11 cellular contexts compared by ENCODE assay signal in genomic region chr1:6241887-6242740, GRCh38. TPM values are rescaled to one million over a fixed set of nuclear protein-coding genes. Genes with fewer than 3 reads are reported as not detected.
A peak's percentile ranks its signal among the peaks of the same experiment; 100 is the strongest.
DNase-seq lines count a peak whose midpoint lies in the region; ATAC-seq and TF ChIP-seq lines count a peak whose summit lies in the region.
"Had no signal": no experiment of that assay in that cellular context is flagged by ENCODE, and none has a peak within 500 bp of the region (broad histone marks: within the 10 kb centered on the region; RNA-seq: fewer than 3 reads in every experiment).

No MANE protein-coding gene starts in this region.

- peak overlapping the region; percentile 80; the same call in 1 of the 2 replicates for H3K27ac ChIP-seq in GM23338 (ENCODE audit: low read depth)
- H3K27ac ChIP-seq: ascending aorta, PC-9 had no signal

- TF ChIP-seq CTCF in GM23338 (conservative IDR thresholded peaks at IDR 0.05; ENCODE audit: low read depth in 2 of 2), result no peak
- no peak for TF ChIP-seq CTCF in CD14-positive monocyte (IDR thresholded peaks at IDR 0.05)

- H3F3A ChIP-seq in GM23338 (replicated peaks; ENCODE audit: low read depth), result peaks cover 34% of the 10 kb centered on the region

- H3K9me3 Mint-ChIP-seq in GM23338, result no peaks in the 10 kb centered on the region
- H3K9me3 Mint-ChIP-seq in activated T-helper 17 cell treated with anti-CD3 and anti-CD28 coated beads, Interleukin-2, amount 50 U/mL, for 72 hours, result no peaks in the 10 kb centered on the region
- H3K9me3 Mint-ChIP-seq in memory B cell, result no peaks in the 10 kb centered on the region
- peaks cover 0 to 24% (median 6%) of the 10 kb centered on the region in 7 donors for H3K9me3 Mint-ChIP-seq in CD14-positive monocyte

- H3K79me2 ChIP-seq in GM23338 (replicated peaks; ENCODE audit: insufficient read depth), result peaks cover 1% of the 10 kb centered on the region; the same call in 1 of the 2 replicates

- peak overlapping the region; percentile 98 for H3K4me2 ChIP-seq in GM23338
- H3K4me2 ChIP-seq: PC-9 had no signal

- no peaks in the 10 kb centered on the region for H3K36me3 ChIP-seq in GM23338 (ENCODE audit: insufficient read depth)
- H3K36me3 ChIP-seq: ascending aorta had no signal

- peak overlapping the region; percentile 50 for H3K4me3 Mint-ChIP-seq in GM23338
- peak overlapping the region; percentile 25 for H3K4me3 Mint-ChIP-seq in activated T-helper 17 cell treated with anti-CD3 and anti-CD28 coated beads, Interleukin-2, amount 50 U/mL, for 72 hours
- no peak overlapping the region for H3K4me3 Mint-ChIP-seq in memory B cell
- H3K4me3 Mint-ChIP-seq in CD14-positive monocyte, result peak overlapping the region in 1 of 2 donors; percentile 79

- no peak overlapping the region for H2AFZ ChIP-seq in GM23338
- H2AFZ ChIP-seq: PC-9 had no signal

- peaks cover 3% of the 10 kb centered on the region; the same call in 1 of the 2 replicates for H4K20me1 ChIP-seq in GM23338 (replicated peaks; ENCODE audit: insufficient read depth)

- peak overlapping the region; percentile 25 for H3K27ac Mint-ChIP-seq in GM23338
- no peak overlapping the region for H3K27ac Mint-ChIP-seq in activated T-helper 17 cell treated with anti-CD3 and anti-CD28 coated beads, Interleukin-2, amount 50 U/mL, for 72 hours
- peak overlapping the region; percentile 12 for H3K27ac Mint-ChIP-seq in memory B cell
- H3K27ac Mint-ChIP-seq in CD14-positive monocyte, result no peak overlapping the region

- H3K36me3 Mint-ChIP-seq in GM23338 (ENCODE audit: low read depth) (no peaks in the 10 kb centered on the region), memory B cell (no peaks in the 10 kb centered on the region), CD14-positive monocyte (peaks cover 0 to 7% of the 10 kb centered on the region in 2 donors)
- H3K36me3 Mint-ChIP-seq in activated T-helper 17 cell treated with anti-CD3 and anti-CD28 coated beads, Interleukin-2, amount 50 U/mL, for 72 hours (ENCODE audit: low read depth), result peaks cover 6% of the 10 kb centered on the region

- peaks cover 27% of the 10 kb centered on the region for H3K27me3 ChIP-seq in GM23338 (ENCODE audit: insufficient read depth)

- peak; percentile 8 for ATAC-seq in GM23338
- ATAC-seq in activated T-helper 17 cell treated with anti-CD3 and anti-CD28 coated beads, Interleukin-2, amount 50 U/mL, for 72 hours (replicated peaks), result no peak
- ATAC-seq in memory B cell (ENCODE audit: low read depth), result no peak
- no peak for ATAC-seq in HG03460 (IDR thresholded peaks at IDR 0.05; ENCODE audit: unreplicated experiment)

- H3K27me3 Mint-ChIP-seq in GM23338 (ENCODE audit: insufficient read depth, low read depth, poor library complexity) (peaks cover 38% of the 10 kb centered on the region), memory B cell (peaks cover 26% of the 10 kb centered on the region), CD14-positive monocyte (ENCODE audit: low read depth in 3 of 3) (peaks cover 79 to 91% (median 90%) of the 10 kb centered on the region in 3 donors)
- peaks cover 27% of the 10 kb centered on the region for H3K27me3 Mint-ChIP-seq in activated T-helper 17 cell treated with anti-CD3 and anti-CD28 coated beads, Interleukin-2, amount 50 U/mL, for 72 hours

- peaks cover 54% of the 10 kb centered on the region for H3K4me1 Mint-ChIP-seq in GM23338
- H3K4me1 Mint-ChIP-seq in activated T-helper 17 cell treated with anti-CD3 and anti-CD28 coated beads, Interleukin-2, amount 50 U/mL, for 72 hours, result peaks cover 9% of the 10 kb centered on the region
- H3K4me1 Mint-ChIP-seq in memory B cell, result peaks cover 10% of the 10 kb centered on the region
- H3K4me1 Mint-ChIP-seq in CD14-positive monocyte, result peaks cover 10% of the 10 kb centered on the region

- intact Hi-C loops in CD14-positive monocyte (cut with micrococcal nuclease), result loop anchor here (5.0 to 10.0 kb wide), 3 partner anchors 137 to 187 kb away; partner anchors contain the start of gene ACOT7 (in 1 of the 2)

- peaks cover 43% of the 10 kb centered on the region for H3K4me1 ChIP-seq in GM23338 (ENCODE audit: insufficient read depth)

- peak overlapping the region; percentile 83 for H3K4me3 ChIP-seq in GM23338
- H3K4me3 ChIP-seq: PC-9 had no signal

- no peaks in the 10 kb centered on the region for H3K9me2 ChIP-seq in GM23338 (ENCODE audit: insufficient read depth)

- DNase-seq in GM23338 (ENCODE audit: low spot score) (peak; percentile 91), memory B cell (ENCODE audit: low spot score in 2 of 2) (no peak), CD14-positive monocyte (ENCODE audit: low spot score) (no peak), NCI-H1436 treated with DMSO at 0.1 percent for 48 hours (lab: John Stamatoyannopoulos, UW) (no peak)
- DNase-seq: activated CD4-positive, alpha-beta T cell treated with anti-CD3 and anti-CD28 coated beads for 48 hours; occipital lobe; PC-9 had no signal

RNA-seq across cellular contexts. Expression of gene HES3, which starts 1.9 kb away (rescaled TPM):
- total RNA-seq in GM23338 (2014; rRNA removed; shearing (Covaris generic)), result 49.7 and 50.4 TPM in 2 replicates
- polyA plus RNA-seq in GM23338 (2016; fragmentation: Nextera tagmentation; extraction: Ambion mirVana), result 7.1 and 7.7 TPM in 2 replicates
- not detected for total RNA-seq in activated T-helper 17 cell treated with anti-CD3 and anti-CD28 coated beads, Interleukin-2, amount 50 U/mL, for 72 hours
- polyA plus RNA-seq in CD14-positive monocyte, result not detected
- total RNA-seq: ascending aorta, glomerular endothelial cell, occipital lobe, PC-9 had no signal

RNA-seq across cellular contexts. Expression of gene ICMT, which starts 6.3 kb away (rescaled TPM):
- 131 and 145 TPM in 2 replicates for total RNA-seq in GM23338 (2014; rRNA removed; shearing (Covaris generic))
- polyA plus RNA-seq in GM23338 (2016; fragmentation: Nextera tagmentation; extraction: Ambion mirVana) (25.6 and 27.8 TPM in 2 replicates), CD14-positive monocyte (10 to 100 TPM; 17.0 to 17.3 TPM)
- 10 to 100 TPM; 26.7 to 62.4 TPM for total RNA-seq in activated T-helper 17 cell treated with anti-CD3 and anti-CD28 coated beads, Interleukin-2, amount 50 U/mL, for 72 hours

RNA-seq across cellular contexts. Expression of gene GPR153, which starts 18.8 kb away (rescaled TPM):
- total RNA-seq in GM23338 (2014; rRNA removed; shearing (Covaris generic)), result 8.8 and 9.0 TPM in 2 replicates
- 1.3 and 1.9 TPM in 2 replicates for polyA plus RNA-seq in GM23338 (2016; fragmentation: Nextera tagmentation; extraction: Ambion mirVana)
- under 1 TPM; 0.39 to 0.40 TPM for total RNA-seq in activated T-helper 17 cell treated with anti-CD3 and anti-CD28 coated beads, Interleukin-2, amount 50 U/mL, for 72 hours
- polyA plus RNA-seq in CD14-positive monocyte, result under 1 TPM in 1 of 2 donors, not detected in 1; 0.04 TPM

RNA-seq across cellular contexts. Expression of gene RNF207, which starts 36.2 kb away (rescaled TPM):
- 1.5 and 2.9 TPM in 2 replicates for total RNA-seq in GM23338 (2014; rRNA removed; shearing (Covaris generic))
- 1.3 and 1.7 TPM in 2 replicates for polyA plus RNA-seq in GM23338 (2016; fragmentation: Nextera tagmentation; extraction: Ambion mirVana)
- 10 to 100 TPM; 20.1 to 21.9 TPM for total RNA-seq in activated T-helper 17 cell treated with anti-CD3 and anti-CD28 coated beads, Interleukin-2, amount 50 U/mL, for 72 hours
- under 1 TPM in 1 of 2 donors, not detected in 1; 0.10 TPM for polyA plus RNA-seq in CD14-positive monocyte

RNA-seq across cellular contexts. Expression of gene RPL22, which starts 42.7 kb away (rescaled TPM):
- total RNA-seq in GM23338 (2014; rRNA removed; shearing (Covaris generic)), result 145 and 149 TPM in 2 replicates
- polyA plus RNA-seq in GM23338 (2016; fragmentation: Nextera tagmentation; extraction: Ambion mirVana) (818 and 851 TPM in 2 replicates), CD14-positive monocyte (10 to 100 TPM; 65.6 to 97.2 TPM)
- total RNA-seq in activated T-helper 17 cell treated with anti-CD3 and anti-CD28 coated beads, Interleukin-2, amount 50 U/mL, for 72 hours, result 100 to 1,000 TPM; 437 to 506 TPM

Comparison
In these comparisons a context has a peak if more than half of its experiments do, and no peak if none do; other contexts are left out.
1. H3K27ac Mint-ChIP-seq: peak in GM23338 (single experiment) and memory B cell (single experiment); none in activated T-helper 17 cell treated with anti-CD3 and anti-CD28 coated beads, Interleukin-2, amount 50 U/mL, for 72 hours (single experiment) and CD14-positive monocyte (0 of 7).
2. RNA of gene HES3, which starts 1.9 kb away (total RNA-seq): 49.7 to 50.4 TPM in GM23338; not detected in activated T-helper 17 cell treated with anti-CD3 and anti-CD28 coated beads, Interleukin-2, amount 50 U/mL, for 72 hours; every median in the first group is over 10 times any median in the second.